ENCODE assay signal across 19 cellular contexts in genomic region chr12:72098622-72099021, GRCh38.
"Had no signal": no experiment of that assay in that cellular context is flagged by ENCODE, and none has a peak within 500 bp of the region (broad histone marks: within the 10 kb centered on the region; RNA-seq: fewer than 3 reads in every experiment).

No MANE protein-coding gene starts in this region.

- H3K4me3 ChIP-seq: adrenal gland, body of pancreas, esophagus muscularis mucosa, hepatocyte, prostate gland, skin epidermis had no signal

- H3K27me3 Mint-ChIP-seq: activated CD4-positive, alpha-beta T cell treated with anti-CD3 and anti-CD28 coated beads for 36 hours had no signal

- H3K4me2 ChIP-seq: hepatocyte had no signal

- H3K4me3 Mint-ChIP-seq: activated CD4-positive, alpha-beta T cell treated with anti-CD3 and anti-CD28 coated beads for 36 hours; activated T-helper 1 cell treated with anti-CD3 and anti-CD28 coated beads, Interleukin-12 subunit alpha, Interleukin-12 subunit beta, Interleukin-2, Interleukin-4 antibody, amounts not matched to agents 30 ng/mL and 10 ng/mL and 1 ng/mL, durations not matched to agents 14 hours and 24 hours and 36 hours; neural crest cell; T-helper 2 cell treated with Interferon-gamma antibody and Interleukin-4, amounts not matched to agents 5 μg/mL and 100 μg/mL, for 36 hours; WTC11 had no signal

- H3K9me3 ChIP-seq: adrenal gland, body of pancreas, prostate gland had no signal

- H3K4me1 ChIP-seq: adrenal gland, esophagus muscularis mucosa, prostate gland had no signal

- ATAC-seq: activated CD4-positive, alpha-beta T cell treated with anti-CD3 and anti-CD28 coated beads for 36 hours; activated naive CD4-positive, alpha-beta T cell treated with anti-CD3 and anti-CD28 coated beads, Interleukin-2, amount 50 U/mL, for 72 hours; body of pancreas; right cardiac atrium; WTC11 had no signal

- H2AFZ ChIP-seq: hepatocyte had no signal

- H3K27ac Mint-ChIP-seq: activated CD4-positive, alpha-beta T cell treated with anti-CD3 and anti-CD28 coated beads for 36 hours; activated naive CD4-positive, alpha-beta T cell treated with anti-CD3 and anti-CD28 coated beads, Interleukin-2, amount 50 U/mL, for 72 hours; activated T-helper 1 cell treated with anti-CD3 and anti-CD28 coated beads, Interleukin-12 subunit alpha, Interleukin-12 subunit beta, Interleukin-2, Interleukin-4 antibody, amounts not matched to agents 30 ng/mL and 10 ng/mL and 1 ng/mL, durations not matched to agents 14 hours and 24 hours and 36 hours; T-helper 2 cell treated with Interferon-gamma antibody and Interleukin-4, amounts not matched to agents 5 μg/mL and 100 μg/mL, for 36 hours; WTC11 had no signal

- H3K27ac ChIP-seq: adrenal gland, body of pancreas, esophagus muscularis mucosa, hepatocyte, prostate gland, skin epidermis had no signal

- H3K79me2 ChIP-seq: hepatocyte had no signal

- H3K36me3 ChIP-seq: adrenal gland, esophagus muscularis mucosa, prostate gland had no signal

- H3K9me3 Mint-ChIP-seq: T-helper 2 cell treated with Interferon-gamma antibody and Interleukin-4, amounts not matched to agents 5 μg/mL and 100 μg/mL, for 36 hours had no signal

- H3K27me3 ChIP-seq: adrenal gland, body of pancreas, esophagus muscularis mucosa, hepatocyte had no signal

- H3K36me3 Mint-ChIP-seq: WTC11 had no signal

- H3K4me1 Mint-ChIP-seq: activated CD4-positive, alpha-beta T cell treated with anti-CD3 and anti-CD28 coated beads for 36 hours; neural crest cell had no signal

- DNase-seq: activated CD4-positive, alpha-beta T cell treated with anti-CD3 and anti-CD28 coated beads for 36 hours; activated CD4-positive, alpha-beta T cell treated with anti-CD3 and anti-CD28 coated beads, Interleukin-2, amount 50 U/mL, for 48 hours; activated gamma-delta T cell treated with Interleukin-2 at 50 U/mL for 16 hours; activated T-cell treated with anti-CD3 and anti-CD28 coated beads for 4 hours; adrenal gland; body of pancreas; dermis blood vessel endothelial cell; effector memory CD4-positive, alpha-beta T cell; midbrain; right cardiac atrium had no signal
